ENCODE assay signal across 21 cellular contexts in the genomic region with DNA sequence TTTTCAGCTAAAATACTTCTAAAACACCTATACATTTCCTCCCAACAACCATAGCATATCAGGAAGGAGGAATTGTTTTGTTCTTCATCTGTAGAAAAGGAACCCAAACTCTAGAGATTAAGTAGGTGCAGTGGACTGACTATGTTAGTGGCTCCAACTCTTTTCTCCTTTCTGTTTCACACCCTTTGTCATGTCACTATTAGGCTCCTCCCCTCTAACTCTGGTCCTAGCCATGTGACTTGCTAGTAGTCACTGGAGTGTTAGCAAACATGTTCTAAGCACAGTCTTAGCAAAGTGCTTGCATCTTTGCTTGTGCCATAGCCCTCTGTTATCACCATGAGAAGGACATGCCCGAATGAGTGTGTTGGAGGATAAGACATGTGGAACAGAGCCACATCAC. TPM values are rescaled to one million over a fixed set of nuclear protein-coding genes. Genes with fewer than 3 reads are reported as not detected.
DNase-seq lines count a peak whose midpoint lies in the region; ATAC-seq, FAIRE-seq and TF ChIP-seq lines count a peak whose summit lies in the region.
"Had no signal": no experiment of that assay in that cellular context is flagged by ENCODE, and none has a peak within 500 bp of the region (broad histone marks: within the 10 kb centered on the region; RNA-seq: fewer than 3 reads in every experiment).

No MANE protein-coding gene starts in this region.

- TF ChIP-seq CTCF in activated CD8-positive, alpha-beta T cell treated with anti-CD3 and anti-CD28 coated beads for 36 hours (IDR thresholded peaks at IDR 0.05): no peak
- TF ChIP-seq CTCF in neural progenitor cell (IDR thresholded peaks at IDR 0.05): no peak
- TF ChIP-seq CTCF in gastroesophageal sphincter (IDR thresholded peaks at IDR 0.05): no peak

- H3K27me3 ChIP-seq in neural progenitor cell (peaks cover 1% of the 10 kb centered on the region), gastroesophageal sphincter (no peaks in the 10 kb centered on the region)
- H3K27me3 ChIP-seq: neutrophil had no signal

- no peak overlapping the region for H3K4me3 Mint-ChIP-seq in activated CD8-positive, alpha-beta T cell treated with anti-CD3 and anti-CD28 coated beads for 36 hours
- no peak overlapping the region for H3K4me3 Mint-ChIP-seq in activated CD8-positive, alpha-beta T cell treated with anti-CD3 and anti-CD28 coated beads, Interleukin-2, amount 10 ng/mL, durations not matched to agents 7 days and 5 days
- H3K4me3 Mint-ChIP-seq in neural progenitor cell: no peak overlapping the region
- H3K4me3 Mint-ChIP-seq: CD4-positive, alpha-beta memory T cell; stimulated activated effector memory CD8-positive, alpha-beta T cell treated with anti-CD3 and anti-CD28 coated beads, Interleukin-12 subunit alpha, Interleukin-12 subunit beta, amount 100 ng/mL, for 72 hours had no signal

- H3K4me1 ChIP-seq in neural progenitor cell (no peaks in the 10 kb centered on the region), gastroesophageal sphincter (no peaks in the 10 kb centered on the region)
- H3K4me1 ChIP-seq: A549 had no signal

- H3F3A ChIP-seq in neural progenitor cell (ENCODE audit: low read depth): no peaks in the 10 kb centered on the region

- no peak overlapping the region for H3K27ac Mint-ChIP-seq in activated CD8-positive, alpha-beta T cell treated with anti-CD3 and anti-CD28 coated beads for 36 hours
- no peak overlapping the region for H3K27ac Mint-ChIP-seq in activated CD8-positive, alpha-beta T cell treated with anti-CD3 and anti-CD28 coated beads, Interleukin-2, amount 10 ng/mL, durations not matched to agents 7 days and 5 days
- H3K27ac Mint-ChIP-seq in neural progenitor cell: no peak overlapping the region
- H3K27ac Mint-ChIP-seq: CD4-positive, alpha-beta memory T cell; stimulated activated effector memory CD8-positive, alpha-beta T cell treated with anti-CD3 and anti-CD28 coated beads, Interleukin-12 subunit alpha, Interleukin-12 subunit beta, amount 100 ng/mL, for 72 hours had no signal

- peak; percentile 64 for FAIRE-seq in H54 (lab: Jason Lieb, UNC)
- FAIRE-seq: A549, GM12891, TTC549 had no signal

- WGBS in gastroesophageal sphincter (ENCODE audit: low coverage in 1 of 2), 2 donors: no CpG with 5 or more reads among the region's 1 CpG

- H2AFZ ChIP-seq in neural progenitor cell (replicated peaks): peak overlapping the region; percentile 64

- H3K9me3 Mint-ChIP-seq in activated CD8-positive, alpha-beta T cell treated with anti-CD3 and anti-CD28 coated beads for 36 hours: no peaks in the 10 kb centered on the region
- no peaks in the 10 kb centered on the region for H3K9me3 Mint-ChIP-seq in activated CD8-positive, alpha-beta T cell treated with anti-CD3 and anti-CD28 coated beads, Interleukin-2, amount 10 ng/mL, durations not matched to agents 7 days and 5 days (ENCODE audit: insufficient read depth)
- H3K9me3 Mint-ChIP-seq in neural progenitor cell: no peaks in the 10 kb centered on the region
- H3K9me3 Mint-ChIP-seq: stimulated activated effector memory CD8-positive, alpha-beta T cell treated with anti-CD3 and anti-CD28 coated beads, Interleukin-12 subunit alpha, Interleukin-12 subunit beta, amount 100 ng/mL, for 72 hours had no signal

- no peak for TF ChIP-seq EP300 in gastroesophageal sphincter (IDR thresholded peaks at IDR 0.05)

- H3K4me3 ChIP-seq in neural progenitor cell (no peak overlapping the region), gastroesophageal sphincter (no peak overlapping the region)
- H3K4me3 ChIP-seq: A549, SK-N-MC had no signal

- no peaks in the 10 kb centered on the region for H3K36me3 ChIP-seq in neural progenitor cell
- no peaks in the 10 kb centered on the region for H3K36me3 ChIP-seq in gastroesophageal sphincter
- H3K36me3 ChIP-seq: neutrophil had no signal

- intact Hi-C loops in activated CD8-positive, alpha-beta T cell treated with anti-CD3 and anti-CD28 coated beads for 36 hours (cut with micrococcal nuclease): no loop called here

- POLR2A ChIA-PET in activated CD8-positive, alpha-beta T cell treated with anti-CD3 and anti-CD28 coated beads for 36 hours (lab: Charles Lee): no interaction called here
- POLR2A ChIA-PET in activated CD8-positive, alpha-beta T cell treated with anti-CD3 and anti-CD28 coated beads, Interleukin-2, amount 10 ng/mL, durations not matched to agents 7 days and 5 days (lab: Charles Lee): no interaction called here

- H3K27ac ChIP-seq in neural progenitor cell (no peak overlapping the region), gastroesophageal sphincter (no peak overlapping the region)
- H3K27ac ChIP-seq: A549, neutrophil, SK-N-MC had no signal

- peaks cover 4% of the 10 kb centered on the region for H3K27me3 Mint-ChIP-seq in activated CD8-positive, alpha-beta T cell treated with anti-CD3 and anti-CD28 coated beads for 36 hours
- H3K27me3 Mint-ChIP-seq in activated CD8-positive, alpha-beta T cell treated with anti-CD3 and anti-CD28 coated beads, Interleukin-2, amount 10 ng/mL, durations not matched to agents 7 days and 5 days (ENCODE audit: low read depth): peaks cover 2% of the 10 kb centered on the region
- H3K27me3 Mint-ChIP-seq in neural progenitor cell (ENCODE audit: insufficient read depth, low read depth): no peaks in the 10 kb centered on the region

- no peak overlapping the region for H3K4me2 ChIP-seq in neural progenitor cell
- H3K4me2 ChIP-seq: A549 had no signal

- no peaks in the 10 kb centered on the region for H3K4me1 Mint-ChIP-seq in activated CD8-positive, alpha-beta T cell treated with anti-CD3 and anti-CD28 coated beads for 36 hours (ENCODE audit: low read depth)
- H3K4me1 Mint-ChIP-seq in activated CD8-positive, alpha-beta T cell treated with anti-CD3 and anti-CD28 coated beads, Interleukin-2, amount 10 ng/mL, durations not matched to agents 7 days and 5 days (ENCODE audit: low read depth): no peaks in the 10 kb centered on the region
- peaks cover 10% of the 10 kb centered on the region for H3K4me1 Mint-ChIP-seq in neural progenitor cell
- H3K4me1 Mint-ChIP-seq: CD4-positive, alpha-beta memory T cell; stimulated activated effector memory CD8-positive, alpha-beta T cell treated with anti-CD3 and anti-CD28 coated beads, Interleukin-12 subunit alpha, Interleukin-12 subunit beta, amount 100 ng/mL, for 72 hours had no signal

- no peaks in the 10 kb centered on the region for H4K20me1 ChIP-seq in neural progenitor cell (ENCODE audit: low read depth)

- H3K36me3 Mint-ChIP-seq in activated CD8-positive, alpha-beta T cell treated with anti-CD3 and anti-CD28 coated beads for 36 hours (ENCODE audit: low read depth): no peaks in the 10 kb centered on the region
- H3K36me3 Mint-ChIP-seq in activated CD8-positive, alpha-beta T cell treated with anti-CD3 and anti-CD28 coated beads, Interleukin-2, amount 10 ng/mL, durations not matched to agents 7 days and 5 days (ENCODE audit: low read depth): no peaks in the 10 kb centered on the region
- no peaks in the 10 kb centered on the region for H3K36me3 Mint-ChIP-seq in neural progenitor cell
- H3K36me3 Mint-ChIP-seq: CD4-positive, alpha-beta memory T cell had no signal

- H3K9me3 ChIP-seq in neural progenitor cell (ENCODE audit: low read depth): no peaks in the 10 kb centered on the region
- no peaks in the 10 kb centered on the region for H3K9me3 ChIP-seq in gastroesophageal sphincter
- H3K9me3 ChIP-seq: A549, neutrophil had no signal

- H3K79me2 ChIP-seq in neural progenitor cell (ENCODE audit: low read depth): no peaks in the 10 kb centered on the region

- ATAC-seq in activated CD8-positive, alpha-beta T cell treated with anti-CD3 and anti-CD28 coated beads for 36 hours: peak; percentile 39
- no peak for ATAC-seq in activated CD8-positive, alpha-beta T cell treated with anti-CD3 and anti-CD28 coated beads, Interleukin-2, amount 10 ng/mL, durations not matched to agents 7 days and 5 days
- ATAC-seq in HG03354 (IDR thresholded peaks at IDR 0.05; ENCODE audit: poor library complexity, severe bottlenecking, unreplicated experiment): peak; percentile 78
- no peak for ATAC-seq in gastroesophageal sphincter
- ATAC-seq in activated CD4-positive, CD25-positive, alpha-beta regulatory T cell treated with anti-CD3 and anti-CD28 coated beads, Interleukin-2, amount 50 U/mL, for 24 hours: no peak
- ATAC-seq: A549; stimulated activated effector memory CD8-positive, alpha-beta T cell treated with anti-CD3 and anti-CD28 coated beads, Interleukin-12 subunit alpha, Interleukin-12 subunit beta, amount 100 ng/mL, for 72 hours had no signal

- CTCF ChIA-PET in activated CD8-positive, alpha-beta T cell treated with anti-CD3 and anti-CD28 coated beads for 36 hours (lab: Charles Lee): interaction anchor here (0.7 kb wide), 1 partner anchor 14 kb away, joined by 3 read pairs; no protein-coding TSS in a partner anchor
- CTCF ChIA-PET in activated CD8-positive, alpha-beta T cell treated with anti-CD3 and anti-CD28 coated beads, Interleukin-2, amount 10 ng/mL, durations not matched to agents 7 days and 5 days (lab: Charles Lee): no interaction called here

- H3K9ac ChIP-seq in neural progenitor cell: no peak overlapping the region

- DNase-seq in activated CD8-positive, alpha-beta T cell treated with anti-CD3 and anti-CD28 coated beads for 36 hours: no peak
- DNase-seq in activated CD8-positive, alpha-beta T cell treated with anti-CD3 and anti-CD28 coated beads, Interleukin-2, amount 10 ng/mL, durations not matched to agents 7 days and 5 days: no peak
- DNase-seq in H54 (ENCODE audit: insufficient read length, low spot score) (no peak), neural progenitor cell (ENCODE audit: low spot score) (no peak), NCI-H748 treated with DMSO at 0.1 percent for 48 hours (lab: John Stamatoyannopoulos, UW) (no peak)
- DNase-seq: activated gamma-delta T cell; aorta; CD4-positive, alpha-beta memory T cell; cortex of kidney; NCI-H345 had no signal

- no peak for TF ChIP-seq POLR2A in H54 (IDR thresholded peaks at IDR 0.05; ENCODE audit: low read depth, low read length)
- TF ChIP-seq POLR2A in gastroesophageal sphincter (IDR thresholded peaks at IDR 0.05): no peak

RNA-seq across cellular contexts. Expression of a gene that starts 55.3 kb away (rescaled TPM):
- not detected for total RNA-seq in activated CD8-positive, alpha-beta T cell treated with anti-CD3 and anti-CD28 coated beads for 36 hours
- not detected for total RNA-seq in activated CD8-positive, alpha-beta T cell treated with anti-CD3 and anti-CD28 coated beads, Interleukin-2, amount 10 ng/mL, durations not matched to agents 7 days and 5 days
- total RNA-seq in neural progenitor cell (ENCODE audit: low replicate concordance) (not detected in 2 replicates), gastroesophageal sphincter (not detected)
- total RNA-seq: aorta; CD4-positive, alpha-beta memory T cell; epithelial cell of proximal tubule; ureter had no signal

Comparison
In these comparisons a context has a peak if more than half of its experiments do, and no peak if none do; other contexts are left out.
1. ATAC-seq: peak in activated CD8-positive, alpha-beta T cell treated with anti-CD3 and anti-CD28 coated beads for 36 hours (single experiment) and HG03354 (single experiment); none in activated CD8-positive, alpha-beta T cell treated with anti-CD3 and anti-CD28 coated beads, Interleukin-2, amount 10 ng/mL, durations not matched to agents 7 days and 5 days (single experiment), gastroesophageal sphincter (single experiment) and activated CD4-positive, CD25-positive, alpha-beta regulatory T cell treated with anti-CD3 and anti-CD28 coated beads, Interleukin-2, amount 50 U/mL, for 24 hours (0 of 2).